ENCODE assay signal across 1 cellular context in genomic region chr10:607545-608196, GRCh38.
TF ChIP-seq lines count a peak whose summit lies in the region.

No MANE protein-coding gene starts in this region.

TF ChIP-seq in IMR-90, 13 proteins besides CTCF, POLR2A, EP300 and RAD21 (continued from another document):
- TF ChIP-seq MXI1 (IDR thresholded peaks at IDR 0.05; ENCODE audit: borderline replicate concordance, low read depth, low read length) (no peak), MAZ (IDR thresholded peaks at IDR 0.05; ENCODE audit: borderline replicate concordance, low read depth, low read length) (no peak), CHD1 (IDR thresholded peaks at IDR 0.05; ENCODE audit: low read depth, low read length) (no peak), RFX5 (IDR thresholded peaks at IDR 0.05; ENCODE audit: low read depth, low read length) (no peak), FOS (IDR thresholded peaks at IDR 0.05; ENCODE audit: low read depth, low read length) (no peak), CEBPB (IDR thresholded peaks at IDR 0.05; ENCODE audit: low read depth, low read length) (no peak), BHLHE40 (IDR thresholded peaks at IDR 0.05; ENCODE audit: low read depth, low read length) (no peak), USF2 (IDR thresholded peaks at IDR 0.05; ENCODE audit: low read depth, low read length) (no peak), SMC3 (IDR thresholded peaks at IDR 0.05; ENCODE audit: low read depth, low read length) (no peak), RCOR1 (IDR thresholded peaks at IDR 0.05; ENCODE audit: insufficient replicate concordance, low read length) (no peak)
